ENCODE assay signal across 2 cellular contexts in the genomic region with DNA sequence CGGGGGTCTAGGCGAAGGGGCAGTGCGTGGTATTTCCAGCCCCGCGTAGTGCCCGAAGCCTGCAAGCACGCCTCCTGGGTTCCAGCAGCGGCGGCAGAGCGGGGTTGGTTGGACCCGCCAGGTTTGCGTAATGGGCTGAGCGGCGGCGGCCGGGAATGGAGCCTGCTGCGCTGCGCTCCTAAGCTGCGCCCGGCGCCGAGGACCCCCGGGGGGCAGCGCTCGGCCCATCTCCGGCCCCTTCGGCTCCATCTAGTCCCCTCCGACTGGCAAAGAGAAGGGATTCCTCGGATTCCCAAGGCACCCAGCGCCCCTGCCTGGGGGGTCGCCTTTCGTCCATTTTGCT.
TF ChIP-seq lines count a peak whose summit lies in the region.

No MANE protein-coding gene starts in this region.

TF ChIP-seq in HEK293, 187 proteins besides CTCF, POLR2A, EP300 and RAD21:
- TF ChIP-seq ZBTB20 (tag by site-specific recombination; IDR thresholded peaks at IDR 0.05) = peak; percentile 21; the same call in 1 of the 2 replicates
- TF ChIP-seq, protein P1, sequence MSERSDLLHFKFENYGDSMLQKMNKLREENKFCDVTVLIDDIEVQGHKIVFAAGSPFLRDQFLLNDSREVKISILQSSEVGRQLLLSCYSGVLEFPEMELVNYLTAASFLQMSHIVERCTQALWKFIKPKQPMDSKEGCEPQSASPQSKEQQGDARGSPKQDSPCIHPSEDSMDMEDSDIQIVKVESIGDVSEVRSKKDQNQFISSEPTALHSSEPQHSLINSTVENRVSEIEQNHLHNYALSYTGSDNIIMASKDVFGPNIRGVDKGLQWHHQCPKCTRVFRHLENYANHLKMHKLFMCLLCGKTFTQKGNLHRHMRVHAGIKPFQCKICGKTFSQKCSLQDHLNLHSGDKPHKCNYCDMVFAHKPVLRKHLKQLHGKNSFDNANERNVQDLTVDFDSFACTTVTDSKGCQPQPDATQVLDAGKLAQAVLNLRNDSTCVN (tag by site-specific recombination; optimal IDR thresholded peaks at IDR 0.05) = peak; percentile 31

TF ChIP-seq in H1, 55 proteins besides CTCF, POLR2A, EP300 and RAD21:
- 0 out of 2 replicates have a peak, but pooled peaks have one; percentile 23 for TF ChIP-seq TAF1 (IDR thresholded peaks at IDR 0.05; ENCODE audit: low read depth, low read length)
